In the genomic region with DNA sequence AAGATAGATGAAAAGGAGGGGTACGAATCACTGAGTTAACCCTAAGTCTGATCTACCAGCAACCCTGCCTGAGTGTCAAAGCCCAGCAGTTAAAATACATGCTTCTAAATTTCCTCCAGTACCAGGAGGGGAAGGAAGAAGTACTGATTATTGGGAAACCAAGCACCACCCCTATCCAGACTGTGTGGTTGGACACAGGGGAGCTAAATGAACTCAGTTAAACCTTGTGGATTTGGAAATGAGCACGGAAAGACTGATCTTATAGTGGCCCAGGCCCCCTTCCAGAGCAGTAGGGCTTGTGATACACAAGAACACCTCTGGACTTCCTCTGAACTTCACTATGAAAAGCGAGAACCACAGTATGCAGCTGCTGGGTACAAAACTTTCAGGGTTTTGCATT, we compare ENCODE assay signal across 25 cellular contexts.
"Had no signal": no experiment of that assay in that cellular context is flagged by ENCODE, and none has a peak within 500 bp of the region (broad histone marks: within the 10 kb centered on the region; RNA-seq: fewer than 3 reads in every experiment).

No MANE protein-coding gene starts in this region.

- H3K4me1 ChIP-seq: neural progenitor cell, parathyroid adenoma, sigmoid colon, stomach, tibial nerve, upper lobe of left lung, vagina had no signal

- H3K4me2 ChIP-seq: neural progenitor cell had no signal

- H3K9me3 ChIP-seq: ovary, psoas muscle, sigmoid colon, stomach, thoracic aorta, thyroid gland, tibial nerve, upper lobe of left lung, vagina had no signal

- H3K4me3 ChIP-seq: neural progenitor cell, ovary, psoas muscle, sigmoid colon, stomach, thoracic aorta, thyroid gland, tibial nerve, upper lobe of left lung, vagina had no signal

- DNase-seq: natural killer cell; occipital lobe; ovary; posterior cingulate gyrus; psoas muscle; right cardiac atrium; sigmoid colon; small intestine; stimulated activated CD4-positive, alpha-beta T cell treated with anti-CD3 and anti-CD28 coated beads, Interleukin-15, amount 100 ng/mL, for 24 hours; stimulated activated CD4-positive, alpha-beta T cell treated with anti-CD3 and anti-CD28 coated beads, Interleukin-2, amount 100 ng/mL, for 24 hours; stimulated activated CD4-positive, alpha-beta T cell treated with anti-CD3 and anti-CD28 coated beads, Interleukin-2, amount 100 ng/mL, for 48 hours; stimulated activated CD4-positive, alpha-beta T cell treated with anti-CD3 and anti-CD28 coated beads, Interleukin-4, amount 100 ng/mL, for 24 hours; stimulated activated naive B cell treated with anti-CD40 and anti-IgM and Interleukin-4, amounts not matched to agents 10 μg/mL and 1 μg/mL and 100 μg/mL, for 72 hours; stimulated activated naive CD4-positive, alpha-beta T cell treated with Interleukin-2 at 50 U/mL for 16 hours; stomach; thyroid gland; trophoblast cell; upper lobe of left lung had no signal

- H3K27ac ChIP-seq: neural progenitor cell, ovary, parathyroid adenoma, psoas muscle, sigmoid colon, stomach, thoracic aorta, thyroid gland, tibial nerve, upper lobe of left lung, vagina had no signal

- H3K9ac ChIP-seq: neural progenitor cell, parathyroid adenoma had no signal

- H2AFZ ChIP-seq: neural progenitor cell, parathyroid adenoma had no signal

- H3K27me3 ChIP-seq: neural progenitor cell, ovary, sigmoid colon, stomach, thyroid gland, tibial nerve, upper lobe of left lung, vagina had no signal

- FAIRE-seq: small intestine, urothelium cell line had no signal

- ATAC-seq: natural killer cell; psoas muscle; right cardiac atrium; stimulated activated effector memory CD8-positive, alpha-beta T cell treated with anti-CD3 and anti-CD28 coated beads, Interleukin-12 subunit alpha, Interleukin-12 subunit beta, amount 100 ng/mL, for 72 hours; stimulated activated naive B cell treated with anti-CD40 and anti-IgM and Interleukin-4, amounts not matched to agents 10 μg/mL and 1 μg/mL and 100 μg/mL, for 72 hours had no signal

- H3K79me2 ChIP-seq: parathyroid adenoma had no signal

- H3K36me3 ChIP-seq: neural progenitor cell, ovary, sigmoid colon, stomach, thoracic aorta, thyroid gland, tibial nerve, upper lobe of left lung, vagina had no signal
